ENCODE assay signal across 1 cellular context in genomic region chr2:85765081-85765731, GRCh38.
TF ChIP-seq lines count a peak whose summit lies in the region.

No MANE protein-coding gene starts in this region.

TF ChIP-seq in HEK293, 187 proteins besides CTCF, POLR2A, EP300 and RAD21 (continued from another document):
- TF ChIP-seq, protein P1, sequence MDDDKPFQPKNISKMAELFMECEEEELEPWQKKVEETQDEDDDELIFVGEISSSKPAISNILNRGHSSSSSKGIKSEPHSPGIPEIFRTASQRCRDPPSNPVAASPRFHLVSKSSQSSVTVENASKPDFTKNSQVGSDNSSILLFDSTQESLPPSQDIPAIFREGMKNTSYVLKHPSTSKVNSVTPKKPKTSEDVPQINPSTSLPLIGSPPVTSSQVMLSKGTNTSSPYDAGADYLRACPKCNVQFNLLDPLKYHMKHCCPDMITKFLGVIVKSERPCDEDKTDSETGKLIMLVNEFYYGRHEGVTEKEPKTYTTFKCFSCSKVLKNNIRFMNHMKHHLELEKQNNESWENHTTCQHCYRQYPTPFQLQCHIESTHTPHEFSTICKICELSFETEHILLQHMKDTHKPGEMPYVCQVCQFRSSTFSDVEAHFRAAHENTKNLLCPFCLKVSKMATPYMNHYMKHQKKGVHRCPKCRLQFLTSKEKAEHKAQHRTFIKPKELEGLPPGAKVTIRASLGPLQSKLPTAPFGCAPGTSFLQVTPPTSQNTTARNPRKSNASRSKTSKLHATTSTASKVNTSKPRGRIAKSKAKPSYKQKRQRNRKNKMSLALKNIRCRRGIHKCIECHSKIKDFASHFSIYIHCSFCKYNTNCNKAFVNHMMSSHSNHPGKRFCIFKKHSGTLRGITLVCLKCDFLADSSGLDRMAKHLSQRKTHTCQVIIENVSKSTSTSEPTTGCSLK (tag by site-specific recombination; IDR thresholded peaks at IDR 0.05), result no peak
- TF ChIP-seq ZNF629 (tag by site-specific recombination; IDR thresholded peaks at IDR 0.05) (no peak), ZNF37A (tag by site-specific recombination; IDR thresholded peaks at IDR 0.05) (no peak), ZNF114 (tag by site-specific recombination; IDR thresholded peaks at IDR 0.05) (no peak), ZNF175 (tag by site-specific recombination; IDR thresholded peaks at IDR 0.05) (no peak), ZNF692 (tag by site-specific recombination; IDR thresholded peaks at IDR 0.05) (no peak), ZNF19 (tag by site-specific recombination; IDR thresholded peaks at IDR 0.05; ENCODE audit: low read depth) (no peak), ZNF571 (tag by site-specific recombination; IDR thresholded peaks at IDR 0.05) (no peak), ZSCAN30 (tag by site-specific recombination; IDR thresholded peaks at IDR 0.05) (no peak)
- TF ChIP-seq, protein P2, sequence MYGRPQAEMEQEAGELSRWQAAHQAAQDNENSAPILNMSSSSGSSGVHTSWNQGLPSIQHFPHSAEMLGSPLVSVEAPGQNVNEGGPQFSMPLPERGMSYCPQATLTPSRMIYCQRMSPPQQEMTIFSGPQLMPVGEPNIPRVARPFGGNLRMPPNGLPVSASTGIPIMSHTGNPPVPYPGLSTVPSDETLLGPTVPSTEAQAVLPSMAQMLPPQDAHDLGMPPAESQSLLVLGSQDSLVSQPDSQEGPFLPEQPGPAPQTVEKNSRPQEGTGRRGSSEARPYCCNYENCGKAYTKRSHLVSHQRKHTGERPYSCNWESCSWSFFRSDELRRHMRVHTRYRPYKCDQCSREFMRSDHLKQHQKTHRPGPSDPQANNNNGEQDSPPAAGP (tag by site-specific recombination; IDR thresholded peaks at IDR 0.05), result 0 out of 2 replicates have a peak, but pooled peaks have one; percentile 12
- TF ChIP-seq, protein P3, sequence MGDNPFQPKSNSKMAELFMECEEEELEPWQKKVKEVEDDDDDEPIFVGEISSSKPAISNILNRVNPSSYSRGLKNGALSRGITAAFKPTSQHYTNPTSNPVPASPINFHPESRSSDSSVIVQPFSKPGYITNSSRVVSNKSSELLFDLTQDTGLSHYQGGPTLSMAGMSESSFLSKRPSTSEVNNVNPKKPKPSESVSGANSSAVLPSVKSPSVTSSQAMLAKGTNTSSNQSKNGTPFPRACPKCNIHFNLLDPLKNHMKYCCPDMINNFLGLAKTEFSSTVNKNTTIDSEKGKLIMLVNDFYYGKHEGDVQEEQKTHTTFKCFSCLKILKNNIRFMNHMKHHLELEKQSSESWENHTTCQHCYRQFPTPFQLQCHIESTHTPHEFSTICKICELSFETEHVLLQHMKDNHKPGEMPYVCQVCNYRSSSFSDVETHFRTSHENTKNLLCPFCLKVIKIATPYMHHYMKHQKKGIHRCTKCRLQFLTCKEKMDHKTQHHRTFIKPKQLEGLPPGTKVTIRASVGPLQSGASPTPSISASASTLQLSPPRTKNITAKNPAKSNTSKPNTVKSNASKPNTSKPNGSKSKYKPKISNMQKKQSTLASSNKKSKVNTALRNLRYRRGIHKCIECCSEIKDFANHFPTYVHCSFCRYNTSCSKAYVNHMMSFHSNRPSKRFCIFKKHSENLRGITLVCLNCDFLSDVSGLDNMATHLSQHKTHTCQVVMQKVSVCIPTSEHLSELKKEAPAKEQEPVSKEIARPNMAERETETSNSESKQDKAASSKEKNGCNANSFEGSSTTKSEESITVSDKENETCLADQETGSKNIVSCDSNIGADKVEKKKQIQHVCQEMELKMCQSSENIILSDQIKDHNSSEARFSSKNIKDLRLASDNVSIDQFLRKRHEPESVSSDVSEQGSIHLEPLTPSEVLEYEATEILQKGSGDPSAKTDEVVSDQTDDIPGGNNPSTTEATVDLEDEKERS (tag by site-specific recombination; IDR thresholded peaks at IDR 0.05), result no peak
- TF ChIP-seq, protein P4, sequence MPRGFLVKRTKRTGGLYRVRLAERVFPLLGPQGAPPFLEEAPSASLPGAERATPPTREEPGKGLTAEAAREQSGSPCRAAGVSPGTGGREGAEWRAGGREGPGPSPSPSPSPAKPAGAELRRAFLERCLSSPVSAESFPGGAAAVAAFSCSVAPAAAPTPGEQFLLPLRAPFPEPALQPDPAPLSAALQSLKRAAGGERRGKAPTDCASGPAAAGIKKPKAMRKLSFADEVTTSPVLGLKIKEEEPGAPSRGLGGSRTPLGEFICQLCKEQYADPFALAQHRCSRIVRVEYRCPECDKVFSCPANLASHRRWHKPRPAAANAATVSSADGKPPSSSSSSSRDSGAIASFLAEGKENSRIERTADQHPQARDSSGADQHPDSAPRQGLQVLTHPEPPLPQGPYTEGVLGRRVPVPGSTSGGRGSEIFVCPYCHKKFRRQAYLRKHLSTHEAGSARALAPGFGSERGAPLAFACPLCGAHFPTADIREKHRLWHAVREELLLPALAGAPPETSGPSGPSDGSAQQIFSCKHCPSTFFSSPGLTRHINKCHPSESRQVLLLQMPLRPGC (tag by site-specific recombination; IDR thresholded peaks at IDR 0.05), result no peak
- TF ChIP-seq, protein P5, sequence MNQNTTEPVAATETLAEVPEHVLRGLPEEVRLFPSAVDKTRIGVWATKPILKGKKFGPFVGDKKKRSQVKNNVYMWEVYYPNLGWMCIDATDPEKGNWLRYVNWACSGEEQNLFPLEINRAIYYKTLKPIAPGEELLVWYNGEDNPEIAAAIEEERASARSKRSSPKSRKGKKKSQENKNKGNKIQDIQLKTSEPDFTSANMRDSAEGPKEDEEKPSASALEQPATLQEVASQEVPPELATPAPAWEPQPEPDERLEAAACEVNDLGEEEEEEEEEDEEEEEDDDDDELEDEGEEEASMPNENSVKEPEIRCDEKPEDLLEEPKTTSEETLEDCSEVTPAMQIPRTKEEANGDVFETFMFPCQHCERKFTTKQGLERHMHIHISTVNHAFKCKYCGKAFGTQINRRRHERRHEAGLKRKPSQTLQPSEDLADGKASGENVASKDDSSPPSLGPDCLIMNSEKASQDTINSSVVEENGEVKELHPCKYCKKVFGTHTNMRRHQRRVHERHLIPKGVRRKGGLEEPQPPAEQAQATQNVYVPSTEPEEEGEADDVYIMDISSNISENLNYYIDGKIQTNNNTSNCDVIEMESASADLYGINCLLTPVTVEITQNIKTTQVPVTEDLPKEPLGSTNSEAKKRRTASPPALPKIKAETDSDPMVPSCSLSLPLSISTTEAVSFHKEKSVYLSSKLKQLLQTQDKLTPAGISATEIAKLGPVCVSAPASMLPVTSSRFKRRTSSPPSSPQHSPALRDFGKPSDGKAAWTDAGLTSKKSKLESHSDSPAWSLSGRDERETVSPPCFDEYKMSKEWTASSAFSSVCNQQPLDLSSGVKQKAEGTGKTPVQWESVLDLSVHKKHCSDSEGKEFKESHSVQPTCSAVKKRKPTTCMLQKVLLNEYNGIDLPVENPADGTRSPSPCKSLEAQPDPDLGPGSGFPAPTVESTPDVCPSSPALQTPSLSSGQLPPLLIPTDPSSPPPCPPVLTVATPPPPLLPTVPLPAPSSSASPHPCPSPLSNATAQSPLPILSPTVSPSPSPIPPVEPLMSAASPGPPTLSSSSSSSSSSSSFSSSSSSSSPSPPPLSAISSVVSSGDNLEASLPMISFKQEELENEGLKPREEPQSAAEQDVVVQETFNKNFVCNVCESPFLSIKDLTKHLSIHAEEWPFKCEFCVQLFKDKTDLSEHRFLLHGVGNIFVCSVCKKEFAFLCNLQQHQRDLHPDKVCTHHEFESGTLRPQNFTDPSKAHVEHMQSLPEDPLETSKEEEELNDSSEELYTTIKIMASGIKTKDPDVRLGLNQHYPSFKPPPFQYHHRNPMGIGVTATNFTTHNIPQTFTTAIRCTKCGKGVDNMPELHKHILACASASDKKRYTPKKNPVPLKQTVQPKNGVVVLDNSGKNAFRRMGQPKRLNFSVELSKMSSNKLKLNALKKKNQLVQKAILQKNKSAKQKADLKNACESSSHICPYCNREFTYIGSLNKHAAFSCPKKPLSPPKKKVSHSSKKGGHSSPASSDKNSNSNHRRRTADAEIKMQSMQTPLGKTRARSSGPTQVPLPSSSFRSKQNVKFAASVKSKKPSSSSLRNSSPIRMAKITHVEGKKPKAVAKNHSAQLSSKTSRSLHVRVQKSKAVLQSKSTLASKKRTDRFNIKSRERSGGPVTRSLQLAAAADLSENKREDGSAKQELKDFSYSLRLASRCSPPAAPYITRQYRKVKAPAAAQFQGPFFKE (tag by site-specific recombination; IDR thresholded peaks at IDR 0.05; ENCODE audit: borderline replicate concordance), result no peak
- TF ChIP-seq, protein P6, sequence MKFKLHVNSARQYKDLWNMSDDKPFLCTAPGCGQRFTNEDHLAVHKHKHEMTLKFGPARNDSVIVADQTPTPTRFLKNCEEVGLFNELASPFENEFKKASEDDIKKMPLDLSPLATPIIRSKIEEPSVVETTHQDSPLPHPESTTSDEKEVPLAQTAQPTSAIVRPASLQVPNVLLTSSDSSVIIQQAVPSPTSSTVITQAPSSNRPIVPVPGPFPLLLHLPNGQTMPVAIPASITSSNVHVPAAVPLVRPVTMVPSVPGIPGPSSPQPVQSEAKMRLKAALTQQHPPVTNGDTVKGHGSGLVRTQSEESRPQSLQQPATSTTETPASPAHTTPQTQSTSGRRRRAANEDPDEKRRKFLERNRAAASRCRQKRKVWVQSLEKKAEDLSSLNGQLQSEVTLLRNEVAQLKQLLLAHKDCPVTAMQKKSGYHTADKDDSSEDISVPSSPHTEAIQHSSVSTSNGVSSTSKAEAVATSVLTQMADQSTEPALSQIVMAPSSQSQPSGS (tag by site-specific recombination; IDR thresholded peaks at IDR 0.05; ENCODE audit: low read depth), result no peak
- TF ChIP-seq, protein P7, sequence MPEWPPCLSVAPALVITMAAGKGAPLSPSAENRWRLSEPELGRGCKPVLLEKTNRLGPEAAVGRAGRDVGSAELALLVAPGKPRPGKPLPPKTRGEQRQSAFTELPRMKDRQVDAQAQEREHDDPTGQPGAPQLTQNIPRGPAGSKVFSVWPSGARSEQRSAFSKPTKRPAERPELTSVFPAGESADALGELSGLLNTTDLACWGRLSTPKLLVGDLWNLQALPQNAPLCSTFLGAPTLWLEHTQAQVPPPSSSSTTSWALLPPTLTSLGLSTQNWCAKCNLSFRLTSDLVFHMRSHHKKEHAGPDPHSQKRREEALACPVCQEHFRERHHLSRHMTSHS (tag by site-specific recombination; IDR thresholded peaks at IDR 0.05), result no peak
